In the genomic region with DNA sequence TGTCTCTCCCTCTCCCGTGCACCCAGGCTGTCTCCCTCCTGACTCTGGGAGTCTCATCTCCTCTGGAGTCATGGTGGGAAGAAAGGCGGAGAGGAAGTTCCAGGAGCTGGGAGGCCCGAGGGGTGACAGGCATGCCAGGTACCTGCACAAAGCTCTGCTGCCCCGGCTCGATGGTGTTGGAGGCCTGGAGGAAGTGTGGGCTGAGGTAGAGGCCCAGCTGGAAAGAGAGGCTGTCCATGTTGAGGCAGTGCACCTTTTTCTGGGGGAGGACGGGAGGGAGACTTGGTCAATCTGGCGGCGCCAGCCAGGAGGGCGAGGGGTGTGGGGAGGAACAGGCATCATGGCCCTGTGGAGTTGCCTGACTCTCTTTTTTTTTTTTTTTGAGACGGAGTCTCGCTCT, we compare ENCODE assay signal across 13 cellular contexts. TPM values are rescaled to one million over a fixed set of nuclear protein-coding genes. Genes with fewer than 3 reads are reported as not detected.
"Had no signal": no experiment of that assay in that cellular context is flagged by ENCODE, and none has a peak within 500 bp of the region (broad histone marks: within the 10 kb centered on the region; RNA-seq: fewer than 3 reads in every experiment).

No MANE protein-coding gene starts in this region.

- H3K9me3 Mint-ChIP-seq: activated naive CD4-positive, alpha-beta T cell treated with anti-CD3 and anti-CD28 coated beads, Interleukin-2, amount 50 U/mL, for 24 hours; memory B cell; T-helper 2 cell treated with Interferon-gamma antibody and Interleukin-4, amounts not matched to agents 5 μg/mL and 100 μg/mL, for 36 hours had no signal

- H3K4me1 Mint-ChIP-seq: activated naive CD4-positive, alpha-beta T cell treated with anti-CD3 and anti-CD28 coated beads, Interleukin-2, amount 50 U/mL, for 24 hours had no signal

- H3K27ac Mint-ChIP-seq: memory B cell; T-helper 2 cell treated with Interferon-gamma antibody and Interleukin-4, amounts not matched to agents 5 μg/mL and 100 μg/mL, for 36 hours had no signal

- H3K9me3 ChIP-seq: body of pancreas, esophagus squamous epithelium, tibial nerve, vagina had no signal

- DNase-seq: activated CD8-positive, alpha-beta memory T cell treated with anti-CD3 and anti-CD28 coated beads for 24 hours; amniotic stem cell; body of pancreas; esophagus squamous epithelium; head of caudate nucleus had no signal

- H3K27ac ChIP-seq: body of pancreas, esophagus squamous epithelium, parathyroid adenoma, skin epidermis, vagina had no signal

- H3K27me3 ChIP-seq: body of pancreas, esophagus squamous epithelium, tibial nerve, vagina had no signal

- H3K4me1 ChIP-seq: esophagus squamous epithelium, parathyroid adenoma had no signal

- ATAC-seq: body of pancreas had no signal

- H3K4me3 ChIP-seq: body of pancreas, esophagus squamous epithelium, skin epidermis, tibial nerve, vagina had no signal

- H3K4me3 Mint-ChIP-seq: activated naive CD4-positive, alpha-beta T cell treated with anti-CD3 and anti-CD28 coated beads, Interleukin-2, amount 50 U/mL, for 24 hours; memory B cell; T-helper 2 cell treated with Interferon-gamma antibody and Interleukin-4, amounts not matched to agents 5 μg/mL and 100 μg/mL, for 36 hours had no signal

- H2AFZ ChIP-seq: parathyroid adenoma had no signal

- H3K9ac ChIP-seq: parathyroid adenoma had no signal

- H3K27me3 Mint-ChIP-seq: activated naive CD4-positive, alpha-beta T cell treated with anti-CD3 and anti-CD28 coated beads, Interleukin-2, amount 50 U/mL, for 24 hours; memory B cell had no signal

- H3K36me3 Mint-ChIP-seq: activated naive CD4-positive, alpha-beta T cell treated with anti-CD3 and anti-CD28 coated beads, Interleukin-2, amount 50 U/mL, for 24 hours had no signal

RNA-seq across cellular contexts. Expression of a gene that starts 35.9 kb away (rescaled TPM):
- polyA plus RNA-seq: neural cell had no signal
